ENCODE assay signal across 1 cellular context in the genomic region with DNA sequence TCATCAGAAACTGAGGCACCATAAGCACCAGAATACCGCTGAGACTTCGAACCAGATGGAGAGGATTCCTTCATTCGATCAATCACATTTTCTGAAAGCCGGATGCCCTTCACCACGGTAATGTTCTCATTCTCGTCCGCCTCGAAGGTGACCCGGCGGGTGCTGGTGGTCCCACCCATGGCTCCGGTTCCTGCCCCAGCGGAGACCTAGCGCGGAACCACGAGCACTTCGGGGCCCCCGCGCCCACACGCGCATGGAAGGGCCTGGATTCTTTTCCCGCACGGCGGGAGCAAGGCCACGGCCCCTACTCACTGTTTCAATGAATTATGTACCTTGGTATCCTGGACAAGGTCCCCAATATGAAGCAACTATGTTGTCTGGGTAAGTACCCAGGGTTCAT.
TF ChIP-seq lines count a peak whose summit lies in the region.

No MANE protein-coding gene starts in this region.

TF ChIP-seq in GM23338, 12 proteins besides CTCF, POLR2A, EP300 and RAD21:
- TF ChIP-seq, protein P1, sequence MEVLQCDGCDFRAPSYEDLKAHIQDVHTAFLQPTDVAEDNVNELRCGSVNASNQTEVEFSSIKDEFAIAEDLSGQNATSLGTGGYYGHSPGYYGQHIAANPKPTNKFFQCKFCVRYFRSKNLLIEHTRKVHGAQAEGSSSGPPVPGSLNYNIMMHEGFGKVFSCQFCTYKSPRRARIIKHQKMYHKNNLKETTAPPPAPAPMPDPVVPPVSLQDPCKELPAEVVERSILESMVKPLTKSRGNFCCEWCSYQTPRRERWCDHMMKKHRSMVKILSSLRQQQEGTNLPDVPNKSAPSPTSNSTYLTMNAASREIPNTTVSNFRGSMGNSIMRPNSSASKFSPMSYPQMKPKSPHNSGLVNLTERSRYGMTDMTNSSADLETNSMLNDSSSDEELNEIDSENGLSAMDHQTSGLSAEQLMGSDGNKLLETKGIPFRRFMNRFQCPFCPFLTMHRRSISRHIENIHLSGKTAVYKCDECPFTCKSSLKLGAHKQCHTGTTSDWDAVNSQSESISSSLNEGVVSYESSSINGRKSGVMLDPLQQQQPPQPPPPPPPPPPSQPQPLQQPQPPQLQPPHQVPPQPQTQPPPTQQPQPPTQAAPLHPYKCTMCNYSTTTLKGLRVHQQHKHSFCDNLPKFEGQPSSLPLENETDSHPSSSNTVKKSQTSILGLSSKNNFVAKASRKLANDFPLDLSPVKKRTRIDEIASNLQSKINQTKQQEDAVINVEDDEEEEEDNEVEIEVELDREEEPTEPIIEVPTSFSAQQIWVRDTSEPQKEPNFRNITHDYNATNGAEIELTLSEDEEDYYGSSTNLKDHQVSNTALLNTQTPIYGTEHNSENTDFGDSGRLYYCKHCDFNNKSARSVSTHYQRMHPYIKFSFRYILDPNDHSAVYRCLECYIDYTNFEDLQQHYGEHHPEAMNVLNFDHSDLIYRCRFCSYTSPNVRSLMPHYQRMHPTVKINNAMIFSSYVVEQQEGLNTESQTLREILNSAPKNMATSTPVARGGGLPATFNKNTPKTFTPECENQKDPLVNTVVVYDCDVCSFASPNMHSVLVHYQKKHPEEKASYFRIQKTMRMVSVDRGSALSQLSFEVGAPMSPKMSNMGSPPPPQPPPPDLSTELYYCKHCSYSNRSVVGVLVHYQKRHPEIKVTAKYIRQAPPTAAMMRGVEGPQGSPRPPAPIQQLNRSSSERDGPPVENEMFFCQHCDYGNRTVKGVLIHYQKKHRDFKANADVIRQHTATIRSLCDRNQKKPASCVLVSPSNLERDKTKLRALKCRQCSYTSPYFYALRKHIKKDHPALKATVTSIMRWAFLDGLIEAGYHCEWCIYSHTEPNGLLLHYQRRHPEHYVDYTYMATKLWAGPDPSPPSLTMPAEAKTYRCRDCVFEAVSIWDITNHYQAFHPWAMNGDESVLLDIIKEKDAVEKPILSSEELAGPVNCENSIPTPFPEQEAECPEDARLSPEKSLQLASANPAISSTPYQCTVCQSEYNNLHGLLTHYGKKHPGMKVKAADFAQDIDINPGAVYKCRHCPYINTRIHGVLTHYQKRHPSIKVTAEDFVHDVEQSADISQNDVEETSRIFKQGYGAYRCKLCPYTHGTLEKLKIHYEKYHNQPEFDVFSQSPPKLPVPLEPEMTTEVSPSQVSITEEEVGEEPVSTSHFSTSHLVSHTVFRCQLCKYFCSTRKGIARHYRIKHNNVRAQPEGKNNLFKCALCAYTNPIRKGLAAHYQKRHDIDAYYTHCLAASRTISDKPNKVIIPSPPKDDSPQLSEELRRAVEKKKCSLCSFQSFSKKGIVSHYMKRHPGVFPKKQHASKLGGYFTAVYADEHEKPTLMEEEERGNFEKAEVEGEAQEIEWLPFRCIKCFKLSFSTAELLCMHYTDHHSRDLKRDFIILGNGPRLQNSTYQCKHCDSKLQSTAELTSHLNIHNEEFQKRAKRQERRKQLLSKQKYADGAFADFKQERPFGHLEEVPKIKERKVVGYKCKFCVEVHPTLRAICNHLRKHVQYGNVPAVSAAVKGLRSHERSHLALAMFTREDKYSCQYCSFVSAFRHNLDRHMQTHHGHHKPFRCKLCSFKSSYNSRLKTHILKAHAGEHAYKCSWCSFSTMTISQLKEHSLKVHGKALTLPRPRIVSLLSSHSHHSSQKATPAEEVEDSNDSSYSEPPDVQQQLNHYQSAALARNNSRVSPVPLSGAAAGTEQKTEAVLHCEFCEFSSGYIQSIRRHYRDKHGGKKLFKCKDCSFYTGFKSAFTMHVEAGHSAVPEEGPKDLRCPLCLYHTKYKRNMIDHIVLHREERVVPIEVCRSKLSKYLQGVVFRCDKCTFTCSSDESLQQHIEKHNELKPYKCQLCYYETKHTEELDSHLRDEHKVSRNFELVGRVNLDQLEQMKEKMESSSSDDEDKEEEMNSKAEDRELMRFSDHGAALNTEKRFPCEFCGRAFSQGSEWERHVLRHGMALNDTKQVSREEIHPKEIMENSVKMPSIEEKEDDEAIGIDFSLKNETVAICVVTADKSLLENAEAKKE (CRISPR knock-in tag; IDR thresholded peaks at IDR 0.05), result no peak
- TF ChIP-seq NANOG (IDR thresholded peaks at IDR 0.05; ENCODE audit: borderline replicate concordance), result no peak
- no peak for TF ChIP-seq ZNF114 (CRISPR knock-in tag; IDR thresholded peaks at IDR 0.05)
- TF ChIP-seq, protein P2, sequence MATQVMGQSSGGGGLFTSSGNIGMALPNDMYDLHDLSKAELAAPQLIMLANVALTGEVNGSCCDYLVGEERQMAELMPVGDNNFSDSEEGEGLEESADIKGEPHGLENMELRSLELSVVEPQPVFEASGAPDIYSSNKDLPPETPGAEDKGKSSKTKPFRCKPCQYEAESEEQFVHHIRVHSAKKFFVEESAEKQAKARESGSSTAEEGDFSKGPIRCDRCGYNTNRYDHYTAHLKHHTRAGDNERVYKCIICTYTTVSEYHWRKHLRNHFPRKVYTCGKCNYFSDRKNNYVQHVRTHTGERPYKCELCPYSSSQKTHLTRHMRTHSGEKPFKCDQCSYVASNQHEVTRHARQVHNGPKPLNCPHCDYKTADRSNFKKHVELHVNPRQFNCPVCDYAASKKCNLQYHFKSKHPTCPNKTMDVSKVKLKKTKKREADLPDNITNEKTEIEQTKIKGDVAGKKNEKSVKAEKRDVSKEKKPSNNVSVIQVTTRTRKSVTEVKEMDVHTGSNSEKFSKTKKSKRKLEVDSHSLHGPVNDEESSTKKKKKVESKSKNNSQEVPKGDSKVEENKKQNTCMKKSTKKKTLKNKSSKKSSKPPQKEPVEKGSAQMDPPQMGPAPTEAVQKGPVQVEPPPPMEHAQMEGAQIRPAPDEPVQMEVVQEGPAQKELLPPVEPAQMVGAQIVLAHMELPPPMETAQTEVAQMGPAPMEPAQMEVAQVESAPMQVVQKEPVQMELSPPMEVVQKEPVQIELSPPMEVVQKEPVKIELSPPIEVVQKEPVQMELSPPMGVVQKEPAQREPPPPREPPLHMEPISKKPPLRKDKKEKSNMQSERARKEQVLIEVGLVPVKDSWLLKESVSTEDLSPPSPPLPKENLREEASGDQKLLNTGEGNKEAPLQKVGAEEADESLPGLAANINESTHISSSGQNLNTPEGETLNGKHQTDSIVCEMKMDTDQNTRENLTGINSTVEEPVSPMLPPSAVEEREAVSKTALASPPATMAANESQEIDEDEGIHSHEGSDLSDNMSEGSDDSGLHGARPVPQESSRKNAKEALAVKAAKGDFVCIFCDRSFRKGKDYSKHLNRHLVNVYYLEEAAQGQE (IDR thresholded peaks at IDR 0.05; ENCODE audit: unreplicated experiment), result no peak
- no peak for TF ChIP-seq STAT1 (IDR thresholded peaks at IDR 0.05; ENCODE audit: unreplicated experiment)
- no peak for TF ChIP-seq CREB1 (CRISPR knock-in tag; IDR thresholded peaks at IDR 0.05; ENCODE audit: low read depth)
- TF ChIP-seq POLR2AphosphoS5 (IDR thresholded peaks at IDR 0.05; ENCODE audit: low read depth), result no peak
- TF ChIP-seq EZH2phosphoT487 (IDR thresholded peaks at IDR 0.05; ENCODE audit: unreplicated experiment), result no peak
- TF ChIP-seq ZNF331 (CRISPR knock-in tag; IDR thresholded peaks at IDR 0.05; ENCODE audit: low read depth), result no peak
- TF ChIP-seq JUNB (IDR thresholded peaks at IDR 0.05; ENCODE audit: unreplicated experiment), result no peak
- TF ChIP-seq, protein P3, sequence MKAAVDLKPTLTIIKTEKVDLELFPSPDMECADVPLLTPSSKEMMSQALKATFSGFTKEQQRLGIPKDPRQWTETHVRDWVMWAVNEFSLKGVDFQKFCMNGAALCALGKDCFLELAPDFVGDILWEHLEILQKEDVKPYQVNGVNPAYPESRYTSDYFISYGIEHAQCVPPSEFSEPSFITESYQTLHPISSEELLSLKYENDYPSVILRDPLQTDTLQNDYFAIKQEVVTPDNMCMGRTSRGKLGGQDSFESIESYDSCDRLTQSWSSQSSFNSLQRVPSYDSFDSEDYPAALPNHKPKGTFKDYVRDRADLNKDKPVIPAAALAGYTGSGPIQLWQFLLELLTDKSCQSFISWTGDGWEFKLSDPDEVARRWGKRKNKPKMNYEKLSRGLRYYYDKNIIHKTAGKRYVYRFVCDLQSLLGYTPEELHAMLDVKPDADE (IDR thresholded peaks at IDR 0.05), result no peak
- no peak for TF ChIP-seq EZH2 (IDR thresholded peaks at IDR 0.05; ENCODE audit: low read depth, unreplicated experiment)
